8 cellular contexts compared by ENCODE assay signal in genomic region chr16:19522369-19523159, GRCh38. TPM values are rescaled to one million over a fixed set of nuclear protein-coding genes. Genes with fewer than 3 reads are reported as not detected.
DNase-seq lines count a peak whose midpoint lies in the region; ATAC-seq lines count a peak whose summit lies in the region.

No MANE protein-coding gene starts in this region.

- H3K4me3 Mint-ChIP-seq in CD8-positive, alpha-beta memory T cell = peak overlapping the region; percentile 90 to 99 (median 94)

- no peak for DNase-seq in CD8-positive, alpha-beta memory T cell
- DNase-seq in MG63 = no peak
- no peak for DNase-seq in DMS153 (lab: John Stamatoyannopoulos, UW)
- no peak for DNase-seq in NCI-H128 (lab: John Stamatoyannopoulos, UW; ENCODE audit: unreplicated experiment)
- no peak for DNase-seq in nucleus accumbens (lab: John Stamatoyannopoulos, UW)

- peaks cover 0 to 23% (median 0%) of the 10 kb centered on the region in 3 donors for H3K36me3 Mint-ChIP-seq in CD8-positive, alpha-beta memory T cell

- H3K4me3 ChIP-seq in CD8-positive, alpha-beta memory T cell (ENCODE audit: low read length) = peak overlapping the region; percentile 91
- peak overlapping the region; percentile 83 for H3K4me3 ChIP-seq in MG63
- H3K4me3 ChIP-seq in neuron (ENCODE audit: low read length) = peak overlapping the region; percentile 74

- H3K4me1 Mint-ChIP-seq in CD8-positive, alpha-beta memory T cell = peaks cover 44 to 73% (median 66%) of the 10 kb centered on the region in 3 donors

- peak overlapping the region; percentile 94 for H2AFZ ChIP-seq in neuron (ENCODE audit: low read depth, low read length)

- H3K27ac ChIP-seq in CD8-positive, alpha-beta memory T cell (ENCODE audit: low read depth, low read length) = peak overlapping the region; percentile 79
- H3K27ac ChIP-seq in cingulate gyrus (ENCODE audit: low read depth, low read length) = peak overlapping the region; percentile 70

- CTCF ChIA-PET in CD8-positive, alpha-beta memory T cell (lab: Charles Lee) = interaction anchor here (2.8 kb wide), 1 partner anchor 32 kb away, joined by 25 read pairs; the partner anchor contains the start of gene VPS35L

- no peaks in the 10 kb centered on the region for H3K9me3 ChIP-seq in CD8-positive, alpha-beta memory T cell (ENCODE audit: low read length)
- H3K9me3 ChIP-seq in MG63 (no peaks in the 10 kb centered on the region), neuron (ENCODE audit: low read length) (no peaks in the 10 kb centered on the region)

- no peaks in the 10 kb centered on the region for H3K36me3 ChIP-seq in CD8-positive, alpha-beta memory T cell (ENCODE audit: insufficient read depth, low read length)
- H3K36me3 ChIP-seq in MG63 = peaks cover 6% of the 10 kb centered on the region
- H3K36me3 ChIP-seq in neuron (ENCODE audit: insufficient read depth, low read length) = no peaks in the 10 kb centered on the region

- no peaks in the 10 kb centered on the region for H3K27me3 Mint-ChIP-seq in CD8-positive, alpha-beta memory T cell

- ATAC-seq in HG03045 (IDR thresholded peaks at IDR 0.05; ENCODE audit: unreplicated experiment) = no peak

- POLR2A ChIA-PET in CD8-positive, alpha-beta memory T cell (lab: Charles Lee) = interaction anchor here (0.5 kb wide), 1 partner anchor 447 kb away, joined by 3 read pairs; no protein-coding TSS in a partner anchor

- H3K9me3 Mint-ChIP-seq in CD8-positive, alpha-beta memory T cell = no peaks in the 10 kb centered on the region

- H3K27ac Mint-ChIP-seq in CD8-positive, alpha-beta memory T cell = peak overlapping the region; percentile 85 to 100 (median 96)

- peaks cover 37% of the 10 kb centered on the region for H3K4me1 ChIP-seq in CD8-positive, alpha-beta memory T cell (ENCODE audit: insufficient read depth, low read length)
- peaks cover 39% of the 10 kb centered on the region for H3K4me1 ChIP-seq in neuron (ENCODE audit: insufficient read depth, low read length)

- no peaks in the 10 kb centered on the region for H3K27me3 ChIP-seq in CD8-positive, alpha-beta memory T cell (ENCODE audit: insufficient read depth, low read length, poor library complexity, severe bottlenecking)
- H3K27me3 ChIP-seq in MG63 (no peaks in the 10 kb centered on the region), neuron (ENCODE audit: insufficient read depth, low read length) (no peaks in the 10 kb centered on the region)

RNA-seq across cellular contexts. Expression of gene GDE1, which starts 0.7 kb away (rescaled TPM):
- 10 to 100 TPM; 27.9 to 30.5 TPM for total RNA-seq in CD8-positive, alpha-beta memory T cell
- 39.8 TPM for polyA plus RNA-seq in CD8-positive, alpha-beta memory T cell
- total RNA-seq in MG63 (2014; rRNA removed; shearing (Covaris generic); ENCODE audit: low replicate concordance) = 35.3 and 37.9 TPM in 2 replicates

RNA-seq across cellular contexts. Expression of gene CCP110, which starts 1.2 kb away (rescaled TPM):
- total RNA-seq in CD8-positive, alpha-beta memory T cell = 10 to 100 TPM; 30.1 to 37.4 TPM
- polyA plus RNA-seq in CD8-positive, alpha-beta memory T cell = 8.2 TPM
- total RNA-seq in MG63 (2014; rRNA removed; shearing (Covaris generic); ENCODE audit: low replicate concordance) = 10.7 TPM in 2 replicates

RNA-seq across cellular contexts. Expression of gene VPS35L, which starts 32.9 kb away (rescaled TPM):
- total RNA-seq in CD8-positive, alpha-beta memory T cell = 10 to 100 TPM; 37.4 to 40.2 TPM
- 52.3 TPM for polyA plus RNA-seq in CD8-positive, alpha-beta memory T cell
- total RNA-seq in MG63 (2014; rRNA removed; shearing (Covaris generic); ENCODE audit: low replicate concordance) = 6.7 and 7.6 TPM in 2 replicates
